In genomic region chr2:85753525-85754312, GRCh38 we compare ENCODE assay signal across 8 cellular contexts. TPM values are rescaled to one million over a fixed set of nuclear protein-coding genes. Genes with fewer than 3 reads are reported as not detected.
DNase-seq lines count a peak whose midpoint lies in the region; ATAC-seq, FAIRE-seq and TF ChIP-seq lines count a peak whose summit lies in the region.

Gene ATOH8 (plus strand): TSS chr2:85753991. CDS start chr2:85754190, 199 bp downstream.

- BruUV-seq in GM12878 (replicated peaks; lab: Mats Ljungman, UMichigan) = no TSS peak

- no peaks in the 10 kb centered on the region for H3K36me3 ChIP-seq in GM12878 (ENCODE audit: control insufficient read depth in 2 of 2, insufficient read depth in 2 of 2, low read length in 1 of 2)

- 3% methylated on average over 29 of the region's 81 CpGs for WGBS in GM12878 (ENCODE audit: insufficient coverage, insufficient replicate concordance, low lambda C conversion rate, missing lambda C conversion rate)

- no peaks in the 10 kb centered on the region for H4K20me1 ChIP-seq in GM12878 (ENCODE audit: control insufficient read depth, insufficient read depth)

- no peak for TF ChIP-seq EP300 in GM12878 (IDR thresholded peaks at IDR 0.05; ENCODE audit: borderline replicate concordance in 1 of 2, control insufficient read depth in 1 of 2, low read depth in 2 of 2, low read length in 2 of 2)

- H3K9ac ChIP-seq in GM12878 (ENCODE audit: control insufficient read depth, insufficient read depth, low read length) = no peak within 1 kb of the TSS

- RAD21 ChIA-PET in GM12878 (lab: Charles Lee; ENCODE audit: unreplicated experiment) = interaction anchor here (0.9 to 6.2 kb wide), 3 partner anchors 9 to 61 kb away, joined by 4 to 31 read pairs (median 4); no protein-coding TSS in a partner anchor

- CTCF ChIA-PET in AG04450 (lab: Charles Lee) = interaction anchor here (0.5 to 5.9 kb wide), 9 partner anchors 12 to 117 kb away, joined by 3 to 72 read pairs (median 4); no protein-coding TSS in a partner anchor
- CTCF ChIA-PET in GM12878 (lab: Yijun Ruan, JAX) = interaction anchor here (0.9 to 6.5 kb wide), 4 partner anchors 8 to 116 kb away, joined by 4 to 35 read pairs (median 4); no protein-coding TSS in a partner anchor

- H3K27ac ChIP-seq in AG04450 (ENCODE audit: low read depth, low read length) = peak within 1 kb of the TSS; percentile 31
- no peak within 1 kb of the TSS for H3K27ac ChIP-seq in GM12878 (ENCODE audit: control insufficient read depth, insufficient read depth)

- SMC1A ChIA-PET in GM12878 (lab: Charles Lee; ENCODE audit: uncharacterized antibody, unreplicated experiment) = interaction anchor here (0.8 to 1.3 kb wide), 2 partner anchors 7 to 17 kb away, joined by 3 read pairs; no protein-coding TSS in a partner anchor

- peak within 1 kb of the TSS; percentile 71 for H3K4me3 ChIP-seq in AG04450 (ENCODE audit: low read depth, low read length)
- H3K4me3 ChIP-seq in GM12865 (ENCODE audit: low read depth, low read length) = no peak within 1 kb of the TSS; the same call in 1 of the 2 replicates
- peak within 1 kb of the TSS; percentile 27; the same call in 1 of the 2 replicates for H3K4me3 ChIP-seq in GM12878

- POLR2A ChIA-PET in AG04450 (lab: Yijun Ruan, JAX) = interaction anchor here (0.6 to 2.5 kb wide), 5 partner anchors 11 to 430 kb away, joined by 4 to 23 read pairs (median 6); no protein-coding TSS in a partner anchor
- POLR2A ChIA-PET in GM12878 (lab: Charles Lee) = no interaction called here

- no peak for TF ChIP-seq CTCF in AG04450 (IDR thresholded peaks at IDR 0.05; ENCODE audit: low read depth, low read length)
- no peak for TF ChIP-seq CTCF in GM12865 (IDR thresholded peaks at IDR 0.05; ENCODE audit: insufficient read depth, low read depth, low read length, missing control alignments)
- TF ChIP-seq CTCF in GM12878 (IDR thresholded peaks at IDR 0.05 in 2 of 3, conservative IDR thresholded peaks at IDR 0.05 in 1 of 3; ENCODE audit: control insufficient read depth in 2 of 3, extremely low read depth in 1 of 3, insufficient read depth in 1 of 3, low read depth in 3 of 3, low read length in 3 of 3) = no peak

- peaks cover 1% of the 10 kb centered on the region for H3K4me1 ChIP-seq in GM12878 (ENCODE audit: control insufficient read depth, insufficient read depth, low read length)

- no peak within 1 kb of the TSS for H2AFZ ChIP-seq in GM12878 (ENCODE audit: control insufficient read depth, low read depth, low read length)

- no peak for FAIRE-seq in GM12878 (lab: Jason Lieb, UNC)

- TF ChIP-seq RAD21 in GM12878 (IDR thresholded peaks at IDR 0.05; ENCODE audit: insufficient read depth, low read depth, low read length) = no peak

- H3K9me3 ChIP-seq in AG04450 (ENCODE audit: control insufficient read depth, insufficient read depth, low read length) (peaks cover 5% of the 10 kb centered on the region; the same call in 1 of the 2 replicates), GM12878 (replicated peaks; ENCODE audit: control insufficient read depth, insufficient read depth, low read length) (peaks cover 8% of the 10 kb centered on the region; the same call in 2 of the 3 replicates)

- H3K79me2 ChIP-seq in GM12878 (ENCODE audit: control insufficient read depth, insufficient read depth, low read length) = no peaks in the 10 kb centered on the region

- intact Hi-C loops in GM12878 (cut with micrococcal nuclease; ENCODE audit: unreplicated experiment) = no loop called here
- intact Hi-C loops in posterior vena cava (cut with DNase I) = loop anchor here in 1 of 2 donors (5.0 kb wide), 1 partner anchor 44 kb away; no protein-coding TSS in a partner anchor

- peak; percentile 32 for ATAC-seq in GM12878
- no peak for ATAC-seq in HG03354 (IDR thresholded peaks at IDR 0.05; ENCODE audit: poor library complexity, severe bottlenecking, unreplicated experiment)

- in situ Hi-C loops in GM12878 (cut with MboI) = no loop called here

- peak within 1 kb of the TSS; percentile 50 for H3K4me2 ChIP-seq in GM12878 (ENCODE audit: control insufficient read depth, insufficient read depth)

- DNase-seq in AG04450 (ENCODE audit: low read depth, low spot score) = no peak
- DNase-seq in GM12865 (ENCODE audit: low read depth) = peak; percentile 15
- peak; percentile 52 for DNase-seq in NOMO-1 treated with DMSO at 0.1 percent for 48 hours (lab: John Stamatoyannopoulos, UW; ENCODE audit: unreplicated experiment)
- DNase-seq in GM12878 (ENCODE audit: low read depth, low spot score) = no peak
- DNase-seq in hypothalamus (lab: John Stamatoyannopoulos, UW) = peak in 47 of 51 donors; percentile 15 to 81 (median 55)
- DNase-seq in posterior vena cava (ENCODE audit: low spot score) = peak; percentile 93
- DNase-seq in activated effector memory CD4-positive, alpha-beta T cell treated with Interleukin-2 at 50 U/mL for 16 hours = no peak

- H3K27me3 ChIP-seq in AG04450 (ENCODE audit: control insufficient read depth, insufficient read depth, low read length) (peaks cover 5% of the 10 kb centered on the region), GM12878 (replicated peaks in 1 of 2; ENCODE audit: control insufficient read depth in 2 of 2, insufficient read depth in 2 of 2, low read length in 1 of 2) (peaks cover 10 to 30% of the 10 kb centered on the region in 2 experiments)

- TF ChIP-seq POLR2A in GM12878 (IDR thresholded peaks at IDR 0.05; ENCODE audit: low read depth, low read length) = no peak

TF ChIP-seq in GM12878, 131 proteins besides CTCF, POLR2A, EP300 and RAD21:
- no peak for TF ChIP-seq ZNF24 (IDR thresholded peaks at IDR 0.05)
- TF ChIP-seq USF1 (IDR thresholded peaks at IDR 0.05; ENCODE audit: borderline replicate concordance, extremely low read length, insufficient read depth, low read depth, low read length) = peak; percentile 20
- TF ChIP-seq BHLHE40 (IDR thresholded peaks at IDR 0.05; ENCODE audit: borderline replicate concordance in 1 of 2, low read depth in 2 of 2, low read length in 1 of 2) = peak in 1 of 2 experiments; percentile 62; a peak in 2 of 4 replicates

RNA-seq across cellular contexts. Expression of gene ATOH8, which starts in this region (rescaled TPM):
- polyA plus RNA-seq in AG04450 (2011; rRNA removed) = 2.8 and 3.9 TPM in 2 replicates
- 3.9 and 5.5 TPM in 2 replicates for polyA minus RNA-seq in AG04450 (2011; rRNA and poly(A)+ RNA removed)
- 0.56 and 1.6 TPM in 2 replicates for total RNA-seq in GM12878 (2013; cell fraction: nucleolus; rRNA removed)
- total RNA-seq in GM12878 (2014; rRNA removed) = not detected in 2 replicates
- total RNA-seq in GM12878 (2014; rRNA removed; fragmentation: Illumina TruSeq; extraction: Trizol) = 0.09 TPM in 1 of 2 replicates, not detected in the other
- 0.21 TPM in 1 of 2 replicates, not detected in the other for total RNA-seq in GM12878 (2021)
- polyA plus RNA-seq in GM12878 (2011; ENCODE audit: low read depth) = not detected
- polyA plus RNA-seq in GM12878 (2011; rRNA removed) = 0.39 and 0.60 TPM in 2 replicates
- polyA plus RNA-seq in GM12878 (2011; cell fraction: cytosol; rRNA removed) = 0.72 and 1.0 TPM in 2 replicates
- 1.6 and 1.7 TPM in 2 replicates for polyA plus RNA-seq in GM12878 (2011; cell fraction: nucleus; rRNA removed)
- 0.07 TPM in 1 of 2 replicates, not detected in the other for polyA plus RNA-seq in GM12878 (2012)
- not detected in 2 replicates for polyA plus RNA-seq in GM12878 (2014; fragmentation: Illumina TruSeq; extraction: Trizol)
- polyA plus RNA-seq in GM12878 (2014; fragmentation: Nextera tagmentation; extraction: Ambion mirVana) = under 1 TPM in 1 of 2 experiments, not detected in 1; 0.03 TPM
- not detected in 2 replicates for polyA plus RNA-seq in GM12878 (2014; rRNA removed)
- not detected for polyA plus RNA-seq in GM12878 (2016; fragmentation: Nextera tagmentation; extraction: Ambion mirVana)
- polyA minus RNA-seq in GM12878 (2011; rRNA and poly(A)+ RNA removed) = 1.0 and 1.4 TPM in 2 replicates
- 0.31 and 1.2 TPM in 2 replicates for polyA minus RNA-seq in GM12878 (2011; cell fraction: cytosol; rRNA and poly(A)+ RNA removed)
- polyA minus RNA-seq in GM12878 (2011; cell fraction: nucleus; rRNA and poly(A)+ RNA removed) = 0.48 and 0.86 TPM in 2 replicates
- 10 to 100 TPM; 16.6 to 17.5 TPM for total RNA-seq in posterior vena cava

Comparison
In these comparisons a context has a peak if more than half of its experiments do, and no peak if none do; other contexts are left out.
1. RNA of gene ATOH8 (total RNA-seq): 16.6 to 17.5 TPM in posterior vena cava; 0.09 to 1.6 TPM in GM12878; every median in the first group is over 4 times any median in the second.
2. DNase-seq: peak in GM12865 (single experiment), NOMO-1 treated with DMSO at 0.1 percent for 48 hours (single experiment), hypothalamus (47 of 51) and posterior vena cava (single experiment); none in AG04450 (single experiment), GM12878 (single experiment) and activated effector memory CD4-positive, alpha-beta T cell treated with Interleukin-2 at 50 U/mL for 16 hours (single experiment).